In the genomic region with DNA sequence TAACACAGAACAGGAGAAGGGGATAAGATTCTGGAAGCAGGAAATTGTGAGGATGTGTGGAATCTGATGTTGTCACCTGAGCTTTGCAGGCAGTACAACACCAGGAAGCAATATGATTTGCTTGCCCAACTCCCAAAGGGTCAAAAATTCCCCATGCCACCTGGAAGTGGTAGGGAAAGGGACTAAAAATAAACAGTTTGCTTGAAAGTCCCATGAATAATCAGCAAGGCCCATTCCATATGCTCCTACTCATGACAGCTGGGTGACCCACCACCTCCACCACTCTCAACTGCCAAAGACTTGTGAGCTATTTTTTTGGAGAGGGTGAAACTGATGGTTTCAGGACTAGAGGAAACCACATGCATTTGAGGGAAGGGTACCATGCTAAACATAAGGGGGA, we compare ENCODE assay signal across 35 cellular contexts.
A peak's percentile ranks its signal among the peaks of the same experiment; 100 is the strongest.
DNase-seq lines count a peak whose midpoint lies in the region; ATAC-seq, FAIRE-seq and TF ChIP-seq lines count a peak whose summit lies in the region.
"Had no signal": no experiment of that assay in that cellular context is flagged by ENCODE, and none has a peak within 500 bp of the region (broad histone marks: within the 10 kb centered on the region; RNA-seq: fewer than 3 reads in every experiment).

No MANE protein-coding gene starts in this region.

- no peaks in the 10 kb centered on the region for H3K9me3 ChIP-seq in astrocyte (ENCODE audit: insufficient read depth, low read depth, low read length)
- H3K9me3 ChIP-seq: left ventricle myocardium inferior, ovary, thoracic aorta, uterus had no signal

- H3K27ac Mint-ChIP-seq in astrocyte (ENCODE audit: unreplicated experiment) = no peak overlapping the region
- H3K27ac Mint-ChIP-seq: activated CD8-positive, alpha-beta T cell treated with anti-CD3 and anti-CD28 coated beads, Interleukin-2, amount 10 ng/mL, durations not matched to agents 7 days and 5 days; natural killer cell treated with Interleukin-12 subunit alpha and Interleukin-12 subunit beta and Interleukin-15 and Interleukin-18, amount 100 ng/mL, for 72 hours; T-cell had no signal

- no peaks in the 10 kb centered on the region for H3K9me3 Mint-ChIP-seq in astrocyte (ENCODE audit: unreplicated experiment)
- H3K9me3 Mint-ChIP-seq: T-cell had no signal

- H3K27me3 ChIP-seq in astrocyte (ENCODE audit: insufficient read depth, low read length) = no peaks in the 10 kb centered on the region
- H3K27me3 ChIP-seq: BLaER1 treated with 17β-estradiol and CSF1 and Interleukin-3, amounts not matched to agents 10 nM and 100 nM; hepatocyte; ovary; uterus had no signal

- no peaks in the 10 kb centered on the region for H3K36me3 Mint-ChIP-seq in astrocyte (ENCODE audit: low read depth, unreplicated experiment)
- H3K36me3 Mint-ChIP-seq: natural killer cell treated with Interleukin-12 subunit alpha and Interleukin-12 subunit beta and Interleukin-15 and Interleukin-18, amount 100 ng/mL, for 72 hours; T-cell had no signal

- peaks cover 7% of the 10 kb centered on the region for H3K4me1 Mint-ChIP-seq in astrocyte (ENCODE audit: low read depth, unreplicated experiment)
- H3K4me1 Mint-ChIP-seq: T-cell had no signal

- TF ChIP-seq CTCF in astrocyte (IDR thresholded peaks at IDR 0.05; ENCODE audit: insufficient read depth, low read depth, low read length) = no peak

- no peak overlapping the region for H3K27ac ChIP-seq in astrocyte (ENCODE audit: low read depth, low read length)
- H3K27ac ChIP-seq: BLaER1 treated with 17β-estradiol and CSF1 and Interleukin-3, amounts not matched to agents 10 nM and 100 nM; hepatocyte; left ventricle myocardium inferior; ovary; thoracic aorta; uterus had no signal

- peaks cover 7% of the 10 kb centered on the region for H3K4me1 ChIP-seq in astrocyte (ENCODE audit: insufficient read depth, low read length)
- H3K4me1 ChIP-seq: left ventricle myocardium inferior, uterus had no signal

- H3K9ac ChIP-seq in astrocyte (ENCODE audit: low read length) = no peak overlapping the region
- H3K9ac ChIP-seq: BLaER1 treated with 17β-estradiol and CSF1 and Interleukin-3, amounts not matched to agents 10 nM and 100 nM had no signal

- no peak overlapping the region for H2AFZ ChIP-seq in astrocyte (ENCODE audit: low read depth, low read length)
- H2AFZ ChIP-seq: hepatocyte had no signal

- H4K20me1 ChIP-seq in astrocyte (ENCODE audit: insufficient read depth, low read length) = no peaks in the 10 kb centered on the region
- H4K20me1 ChIP-seq: BLaER1 treated with 17β-estradiol and CSF1 and Interleukin-3, amounts not matched to agents 10 nM and 100 nM had no signal

- no peak for FAIRE-seq in astrocyte (lab: Jason Lieb, UNC)
- FAIRE-seq: G401.6, GM18507, H54 had no signal

- H3K4me3 Mint-ChIP-seq in astrocyte (ENCODE audit: unreplicated experiment) = no peak overlapping the region
- H3K4me3 Mint-ChIP-seq: activated CD8-positive, alpha-beta T cell treated with anti-CD3 and anti-CD28 coated beads, Interleukin-2, amount 10 ng/mL, durations not matched to agents 7 days and 5 days; natural killer cell treated with Interleukin-12 subunit alpha and Interleukin-12 subunit beta and Interleukin-15 and Interleukin-18, amount 100 ng/mL, for 72 hours; T-cell had no signal

- H3K79me2 ChIP-seq in astrocyte (ENCODE audit: insufficient read depth, low read length) = no peaks in the 10 kb centered on the region
- H3K79me2 ChIP-seq: hepatocyte had no signal

- ATAC-seq in HG02885 (IDR thresholded peaks at IDR 0.05; ENCODE audit: poor library complexity, unreplicated experiment) = no peak
- ATAC-seq: activated CD8-positive, alpha-beta T cell treated with anti-CD3 and anti-CD28 coated beads, Interleukin-2, amount 10 ng/mL, durations not matched to agents 7 days and 5 days; natural killer cell treated with Interleukin-12 subunit alpha and Interleukin-12 subunit beta and Interleukin-15 and Interleukin-18, amount 100 ng/mL, for 72 hours; right cardiac atrium; T-cell had no signal

- DNase-seq in EH (ENCODE audit: low read depth) (peak; percentile 32), M059J (ENCODE audit: low read depth) (peak; percentile 78), astrocyte (ENCODE audit: low read depth) (peak; percentile 57), kidney glomerular epithelial cell (lab: John Stamatoyannopoulos, UW) (peak; percentile 10), NCI-H2029 treated with DMSO at 0.1 percent for 48 hours (lab: John Stamatoyannopoulos, UW) (no peak), retina (no peak), cortex of kidney (lab: John Stamatoyannopoulos, UW) (no peak)
- DNase-seq: activated CD4-positive, CD25-positive, alpha-beta regulatory T cell treated with anti-CD3 and anti-CD28 coated beads, Interleukin-2, amount 50 U/mL, for 72 hours; activated CD8-positive, alpha-beta T cell treated with anti-CD3 and anti-CD28 coated beads, Interleukin-2, amount 10 ng/mL, durations not matched to agents 7 days and 5 days; activated effector memory CD4-positive, alpha-beta T cell treated with Interleukin-2 at 50 U/mL for 16 hours; activated T-cell treated with anti-CD3 and anti-CD28 coated beads for 4 hours; effector CD4-positive, alpha-beta T cell; erythroblast; foreskin melanocyte; Kasumi-1; left ventricle myocardium inferior; NCI-H1105; NCI-H2029; NCI-H446; ovary; right cardiac atrium; SHP77; stimulated activated CD4-positive, alpha-beta T cell treated with anti-CD3 and anti-CD28 coated beads, Interleukin-12 subunit alpha, Interleukin-12 subunit beta, amount 100 ng/mL, for 4 hours; stimulated activated CD4-positive, alpha-beta T cell treated with anti-CD3 and anti-CD28 coated beads, Interleukin-4, amount 100 ng/mL, for 24 hours; stimulated activated naive CD4-positive, alpha-beta T cell; T-cell; uterus had no signal

- H3K27me3 Mint-ChIP-seq in astrocyte (ENCODE audit: low read depth, unreplicated experiment) = no peaks in the 10 kb centered on the region

- no peaks in the 10 kb centered on the region for H3K36me3 ChIP-seq in astrocyte (ENCODE audit: insufficient read depth, low read length)
- H3K36me3 ChIP-seq: BLaER1 treated with 17β-estradiol and CSF1 and Interleukin-3, amounts not matched to agents 10 nM and 100 nM; left ventricle myocardium inferior; ovary; thoracic aorta; uterus had no signal

- peak overlapping the region; percentile 54 for H3K4me2 ChIP-seq in astrocyte (ENCODE audit: low read length)
- H3K4me2 ChIP-seq: BLaER1 treated with 17β-estradiol and CSF1 and Interleukin-3, amounts not matched to agents 10 nM and 100 nM; hepatocyte had no signal

- H3K4me3 ChIP-seq in astrocyte (ENCODE audit: insufficient read depth, low read depth, low read length) = no peak overlapping the region
- H3K4me3 ChIP-seq: BLaER1 treated with 17β-estradiol and CSF1 and Interleukin-3, amounts not matched to agents 10 nM and 100 nM; hepatocyte; left ventricle myocardium inferior; ovary; thoracic aorta; uterus had no signal

Comparison
In these comparisons a context has a peak if more than half of its experiments do, and no peak if none do; other contexts are left out.
1. DNase-seq: peak in EH (single experiment), M059J (single experiment), astrocyte (single experiment) and kidney glomerular epithelial cell (single experiment); none in NCI-H2029 treated with DMSO at 0.1 percent for 48 hours (single experiment), retina (single experiment) and cortex of kidney (single experiment).